In genomic region chr4:1862055-1862911, GRCh38 we compare ENCODE assay signal across 10 cellular contexts. TPM values are rescaled to one million over a fixed set of nuclear protein-coding genes. Genes with fewer than 3 reads are reported as not detected.
DNase-seq lines count a peak whose midpoint lies in the region; ATAC-seq, FAIRE-seq and TF ChIP-seq lines count a peak whose summit lies in the region.
"Had no signal": no experiment of that assay in that cellular context is flagged by ENCODE, and none has a peak within 500 bp of the region (broad histone marks: within the 10 kb centered on the region; RNA-seq: fewer than 3 reads in every experiment).

No MANE protein-coding gene starts in this region.

- H3K79me2 ChIP-seq in HepG2 (ENCODE audit: insufficient read depth, low read length), result peaks cover 4% of the 10 kb centered on the region
- H3K79me2 ChIP-seq in SK-N-SH (ENCODE audit: insufficient read depth), result peaks cover 13% of the 10 kb centered on the region; the same call in 1 of the 2 replicates

- no peaks in the 10 kb centered on the region for H4K20me1 ChIP-seq in HepG2 (ENCODE audit: insufficient read depth, low read length)
- no peaks in the 10 kb centered on the region for H4K20me1 ChIP-seq in SK-N-SH (ENCODE audit: insufficient read depth)

- H3K4me3 ChIP-seq in HepG2 (replicated peaks in 1 of 3; ENCODE audit: insufficient read depth in 1 of 3, low read depth in 2 of 3, low read length in 3 of 3), result peak overlapping the region; percentile 55 to 75 (median 64); a peak in 5 of 6 replicates
- H3K4me3 ChIP-seq in right lobe of liver, result no peak overlapping the region
- H3K4me3 ChIP-seq in lower lobe of right lung, result peak overlapping the region; percentile 32
- peak overlapping the region; percentile 29 for H3K4me3 ChIP-seq in upper lobe of right lung
- H3K4me3 ChIP-seq in SK-N-SH (ENCODE audit: low read depth in 2 of 2, low read length in 1 of 2), result no peak overlapping the region

- TF ChIP-seq POLR2A in HepG2 (IDR thresholded peaks at IDR 0.05; ENCODE audit: insufficient read depth in 1 of 2, low read depth in 2 of 2, low read length in 2 of 2), result no peak
- no peak for TF ChIP-seq POLR2A in right lobe of liver (IDR thresholded peaks at IDR 0.05)
- no peak for TF ChIP-seq POLR2A in GM18505 (IDR thresholded peaks at IDR 0.05; ENCODE audit: borderline replicate concordance, extremely low read depth, insufficient read depth, insufficient read length)

- DNase-seq in HepG2 (ENCODE audit: low spot score) (no peak), right lobe of liver (no peak), lower lobe of right lung (no peak), upper lobe of right lung (no peak), SK-N-SH (no peak), NCI-H2171 treated with DMSO at 0.1 percent for 48 hours (lab: John Stamatoyannopoulos, UW) (no peak)
- no peak for DNase-seq in activated naive CD4-positive, alpha-beta T cell treated with anti-CD3 and anti-CD28 coated beads, Interleukin-2, amount 50 U/mL, for 72 hours (ENCODE audit: low spot score in 2 of 2)
- DNase-seq: COR-L47, NCI-H345 had no signal

- peak overlapping the region in 1 of 2 donors; percentile 50 for H3K27ac Mint-ChIP-seq in activated naive CD4-positive, alpha-beta T cell treated with anti-CD3 and anti-CD28 coated beads, Interleukin-2, amount 50 U/mL, for 72 hours

- peaks cover 85% of the 10 kb centered on the region for H3K4me1 ChIP-seq in HepG2 (ENCODE audit: insufficient read depth, low read length)
- H3K4me1 ChIP-seq in right lobe of liver, result peaks cover 0 to 4% (median 0%) of the 10 kb centered on the region in 4 donors
- H3K4me1 ChIP-seq in lower lobe of right lung, result peaks cover 3% of the 10 kb centered on the region
- no peaks in the 10 kb centered on the region for H3K4me1 ChIP-seq in upper lobe of right lung
- peaks cover 0 to 21% of the 10 kb centered on the region in 2 experiments; a peak in 1 of 4 replicates for H3K4me1 ChIP-seq in SK-N-SH (ENCODE audit: control insufficient read depth in 1 of 2, insufficient read depth in 2 of 2, low read depth in 1 of 2, low read length in 1 of 2)

- no peaks in the 10 kb centered on the region for H3K36me3 Mint-ChIP-seq in activated naive CD4-positive, alpha-beta T cell treated with anti-CD3 and anti-CD28 coated beads, Interleukin-2, amount 50 U/mL, for 72 hours

- intact Hi-C loops in HepG2 (cut with micrococcal nuclease; ENCODE audit: unreplicated experiment) (no loop called here), right lobe of liver (cut with DNase I) (no loop called here), lower lobe of right lung (cut with DNase I) (no loop called here), upper lobe of right lung (cut with DNase I) (no loop called here)

- CTCF ChIA-PET in HepG2 (lab: Yijun Ruan, JAX; ENCODE audit: low intra/inter-chr PET ratio, low total read pairs) (no interaction called here), SK-N-SH (lab: Yijun Ruan, JAX) (interaction anchor here (1.2 to 3.8 kb wide), 3 partner anchors 10 to 114 kb away, joined by 3 to 25 read pairs (median 3); no protein-coding TSS in a partner anchor)

- TF ChIP-seq RAD21 in HepG2 (CRISPR knock-in tag; IDR thresholded peaks at IDR 0.05) (no peak), SK-N-SH (IDR thresholded peaks at IDR 0.05; ENCODE audit: low read length) (no peak)

- H3K9me3 Mint-ChIP-seq in activated naive CD4-positive, alpha-beta T cell treated with anti-CD3 and anti-CD28 coated beads, Interleukin-2, amount 50 U/mL, for 72 hours, result no peaks in the 10 kb centered on the region

- H3K27me3 ChIP-seq in HepG2 (ENCODE audit: control insufficient read depth in 1 of 2, insufficient read depth in 2 of 2, low read length in 2 of 2), result no peaks in the 10 kb centered on the region
- H3K27me3 ChIP-seq in right lobe of liver, result no peaks in the 10 kb centered on the region
- peaks cover 20% of the 10 kb centered on the region for H3K27me3 ChIP-seq in lower lobe of right lung (ENCODE audit: low read depth)
- H3K27me3 ChIP-seq in upper lobe of right lung, result peaks cover 8% of the 10 kb centered on the region
- H3K27me3 ChIP-seq in SK-N-SH (ENCODE audit: insufficient read depth), result no peaks in the 10 kb centered on the region

- WGBS in HepG2 (ENCODE audit: low lambda C conversion rate), result 91% methylated on average over 29 of the region's 45 CpGs
- WGBS in right lobe of liver (ENCODE audit: insufficient coverage, low coverage, low lambda C conversion rate, missing lambda C conversion rate), result 37% methylated on average over 17 of the region's 45 CpGs
- 88% methylated on average over 30 of the region's 45 CpGs for WGBS in SK-N-SH (ENCODE audit: low lambda C conversion rate)

- H3K9ac ChIP-seq in HepG2 (ENCODE audit: insufficient read depth, low read depth, low read length), result peak overlapping the region; percentile 67
- no peak overlapping the region for H3K9ac ChIP-seq in SK-N-SH

- H3K9me3 ChIP-seq in HepG2 (ENCODE audit: low read length), result no peaks in the 10 kb centered on the region
- H3K9me3 ChIP-seq in right lobe of liver, result no peaks in the 10 kb centered on the region
- no peaks in the 10 kb centered on the region for H3K9me3 ChIP-seq in lower lobe of right lung
- H3K9me3 ChIP-seq in upper lobe of right lung, result no peaks in the 10 kb centered on the region
- H3K9me3 ChIP-seq in SK-N-SH, result no peaks in the 10 kb centered on the region

- TF ChIP-seq CTCF in HepG2 (CRISPR knock-in tag; IDR thresholded peaks at IDR 0.05) (no peak), right lobe of liver (IDR thresholded peaks at IDR 0.05) (no peak), lower lobe of right lung (IDR thresholded peaks at IDR 0.05) (no peak), upper lobe of right lung (IDR thresholded peaks at IDR 0.05) (no peak), SK-N-SH (IDR thresholded peaks at IDR 0.05) (no peak)

- BruUV-seq in HepG2 (replicated peaks; lab: Mats Ljungman, UMichigan), result no TSS peak

- TF ChIP-seq EP300 in HepG2 (IDR thresholded peaks at IDR 0.05; ENCODE audit: low read depth in 2 of 2, low read length in 2 of 2) (no peak), HepG2 (CRISPR knock-in tag; IDR thresholded peaks at IDR 0.05; ENCODE audit: borderline replicate concordance) (no peak), SK-N-SH (IDR thresholded peaks at IDR 0.05; ENCODE audit: borderline replicate concordance in 1 of 2, low read depth in 1 of 2, low read length in 1 of 2) (no peak)

- ATAC-seq in HepG2 (no peak), right lobe of liver (no peak), lower lobe of right lung (peak in 1 of 2 donors; percentile 10), upper lobe of right lung (peak; percentile 26), GM18505 (IDR thresholded peaks at IDR 0.05; ENCODE audit: unreplicated experiment) (no peak)
- peak; percentile 57 to 62 for ATAC-seq in activated naive CD4-positive, alpha-beta T cell treated with anti-CD3 and anti-CD28 coated beads, Interleukin-2, amount 50 U/mL, for 72 hours

- no peak overlapping the region for H2AFZ ChIP-seq in HepG2 (ENCODE audit: low read length)
- no peak overlapping the region for H2AFZ ChIP-seq in SK-N-SH (ENCODE audit: low read depth)

- H3K4me2 ChIP-seq in HepG2 (ENCODE audit: low read depth, low read length), result peak overlapping the region; percentile 93
- no peak overlapping the region for H3K4me2 ChIP-seq in SK-N-SH

- POLR2A ChIA-PET in HepG2 (lab: Yijun Ruan, JAX) (interaction anchor here (0.7 to 2.7 kb wide), 4 partner anchors 13 to 103 kb away, joined by 3 to 8 read pairs (median 4); no protein-coding TSS in a partner anchor), SK-N-SH (lab: Yijun Ruan, JAX) (interaction anchor here (0.6 to 1.2 kb wide), 3 partner anchors 7 to 577 kb away, joined by 3 read pairs; no protein-coding TSS in a partner anchor)

- H3K27ac ChIP-seq in HepG2 (ENCODE audit: extremely low read length, insufficient read depth, low read length) (peak overlapping the region; percentile 86), right lobe of liver (no peak overlapping the region), lower lobe of right lung (no peak overlapping the region), upper lobe of right lung (no peak overlapping the region), SK-N-SH (ENCODE audit: low read depth in 2 of 2, low read length in 1 of 2) (no peak overlapping the region)

- FAIRE-seq in HepG2 (lab: Jason Lieb, UNC), result no peak

- H3K36me3 ChIP-seq in HepG2 (replicated peaks in 1 of 2; ENCODE audit: control insufficient read depth in 1 of 2, insufficient read depth in 2 of 2, low read length in 2 of 2), result no peaks in the 10 kb centered on the region
- no peaks in the 10 kb centered on the region for H3K36me3 ChIP-seq in right lobe of liver
- no peaks in the 10 kb centered on the region for H3K36me3 ChIP-seq in lower lobe of right lung
- H3K36me3 ChIP-seq in upper lobe of right lung, result no peaks in the 10 kb centered on the region
- no peaks in the 10 kb centered on the region for H3K36me3 ChIP-seq in SK-N-SH (replicated peaks in 1 of 2; ENCODE audit: control insufficient read depth in 1 of 2, insufficient read depth in 2 of 2, low read length in 1 of 2)

- H3F3A ChIP-seq in SK-N-SH (replicated peaks; ENCODE audit: insufficient read depth), result no peaks in the 10 kb centered on the region

- H3K9me2 ChIP-seq in SK-N-SH, result no peaks in the 10 kb centered on the region

- in situ Hi-C loops in HepG2 (cut with HindIII; ENCODE audit: extremely low pct_ligation_motif_present, low pct_unique_long_range_greater_than_20kb), result loop anchor here (5.0 kb wide), 1 partner anchor 40 kb away; no protein-coding TSS in a partner anchor

RNA-seq across cellular contexts. Expression of gene LETM1, which starts 6.3 kb away (rescaled TPM):
- 29.4 and 41.6 TPM in 2 replicates for total RNA-seq in HepG2 (2016; rRNA removed; fragmentation: Illumina TruSeq; extraction: Trizol)
- 5.3 and 7.1 TPM in 2 replicates for total RNA-seq in HepG2 (2016; cell fraction: cytosol; rRNA removed; fragmentation: Illumina TruSeq; extraction: Trizol; ENCODE audit: low read depth)
- 25.4 and 43.2 TPM in 2 replicates for total RNA-seq in HepG2 (2016; cell fraction: insoluble cytoplasmic fraction; rRNA removed; fragmentation: Illumina TruSeq; extraction: Trizol)
- 10.6 and 10.8 TPM in 2 replicates for total RNA-seq in HepG2 (2016; cell fraction: membrane; rRNA removed; fragmentation: Illumina TruSeq; extraction: Trizol)
- 39.8 and 46.4 TPM in 2 replicates for total RNA-seq in HepG2 (2016; cell fraction: nucleus; rRNA removed; fragmentation: Illumina TruSeq; extraction: Trizol)
- polyA plus RNA-seq in HepG2 (2011; rRNA removed), result 9.7 and 14.7 TPM in 2 replicates
- 6.3 and 8.5 TPM in 2 replicates for polyA plus RNA-seq in HepG2 (2011; cell fraction: cytosol; rRNA removed)
- 56.2 and 61.1 TPM in 2 replicates for polyA plus RNA-seq in HepG2 (2011; cell fraction: nucleus; rRNA removed)
- 12.6 and 16.7 TPM in 2 replicates for polyA plus RNA-seq in HepG2 (2012)
- polyA plus RNA-seq in HepG2 (2016; cell fraction: cytosol; fragmentation: Illumina TruSeq; extraction: Trizol; ENCODE audit: low read depth), result 1.6 and 2.1 TPM in 2 replicates
- polyA plus RNA-seq in HepG2 (2016; cell fraction: insoluble cytoplasmic fraction; fragmentation: Illumina TruSeq; extraction: Trizol; ENCODE audit: low read depth), result 14.8 and 19.6 TPM in 2 replicates
- 3.7 and 4.3 TPM in 2 replicates for polyA plus RNA-seq in HepG2 (2016; cell fraction: membrane; fragmentation: Illumina TruSeq; extraction: Trizol; ENCODE audit: low read depth)
- 74.4 and 84.9 TPM in 2 replicates for polyA plus RNA-seq in HepG2 (2016; cell fraction: nucleus; fragmentation: Illumina TruSeq; extraction: Trizol; ENCODE audit: insufficient read depth, low read depth)
- 41.3 and 51.6 TPM in 2 replicates for polyA minus RNA-seq in HepG2 (2011; rRNA and poly(A)+ RNA removed; ENCODE audit: low replicate concordance)
- polyA minus RNA-seq in HepG2 (2011; cell fraction: cytosol; rRNA and poly(A)+ RNA removed), result 26.3 and 30.1 TPM in 2 replicates
- polyA minus RNA-seq in HepG2 (2011; cell fraction: nucleus; rRNA and poly(A)+ RNA removed), result 21.1 and 31.3 TPM in 2 replicates
- 10 to 100 TPM; 18.1 to 31.0 (median 25.6) TPM for total RNA-seq in right lobe of liver
- total RNA-seq in activated naive CD4-positive, alpha-beta T cell treated with anti-CD3 and anti-CD28 coated beads, Interleukin-2, amount 50 U/mL, for 72 hours, result 10 to 100 TPM; 28.3 to 45.2 TPM
- total RNA-seq in lower lobe of right lung, result 33.6 TPM
- 39.5 TPM for total RNA-seq in upper lobe of right lung
- polyA plus RNA-seq in SK-N-SH (2012; rRNA removed), result 25.8 and 26.7 TPM in 2 replicates
- polyA plus RNA-seq in SK-N-SH (2012; cell fraction: cytosol; rRNA removed), result 9.3 and 12.6 TPM in 2 replicates
- polyA plus RNA-seq in SK-N-SH (2012; cell fraction: nucleus; rRNA removed), result 72.8 and 106 TPM in 2 replicates

RNA-seq across cellular contexts. Expression of gene NSD2, which starts 8.9 kb away (rescaled TPM):
- total RNA-seq in HepG2 (2016; rRNA removed; fragmentation: Illumina TruSeq; extraction: Trizol) (62.0 and 65.9 TPM in 2 replicates), right lobe of liver (10 to 100 TPM; 11.4 to 19.4 (median 14.0) TPM), lower lobe of right lung (52.9 TPM), upper lobe of right lung (45.2 TPM)
- total RNA-seq in HepG2 (2016; cell fraction: cytosol; rRNA removed; fragmentation: Illumina TruSeq; extraction: Trizol; ENCODE audit: low read depth), result 184 and 195 TPM in 2 replicates
- 53.2 and 63.6 TPM in 2 replicates for total RNA-seq in HepG2 (2016; cell fraction: insoluble cytoplasmic fraction; rRNA removed; fragmentation: Illumina TruSeq; extraction: Trizol)
- total RNA-seq in HepG2 (2016; cell fraction: membrane; rRNA removed; fragmentation: Illumina TruSeq; extraction: Trizol), result 147 and 176 TPM in 2 replicates
- total RNA-seq in HepG2 (2016; cell fraction: nucleus; rRNA removed; fragmentation: Illumina TruSeq; extraction: Trizol), result 58.7 and 66.8 TPM in 2 replicates
- polyA plus RNA-seq in HepG2 (2011; rRNA removed) (19.4 and 22.0 TPM in 2 replicates), SK-N-SH (2012; rRNA removed) (28.0 and 34.2 TPM in 2 replicates)
- polyA plus RNA-seq in HepG2 (2011; cell fraction: cytosol; rRNA removed), result 11.1 and 12.8 TPM in 2 replicates
- polyA plus RNA-seq in HepG2 (2011; cell fraction: nucleus; rRNA removed), result 56.9 and 75.7 TPM in 2 replicates
- polyA plus RNA-seq in HepG2 (2012), result 26.3 and 32.9 TPM in 2 replicates
- polyA plus RNA-seq in HepG2 (2016; cell fraction: cytosol; fragmentation: Illumina TruSeq; extraction: Trizol; ENCODE audit: low read depth), result 11.4 and 12.5 TPM in 2 replicates
- 37.5 and 47.3 TPM in 2 replicates for polyA plus RNA-seq in HepG2 (2016; cell fraction: insoluble cytoplasmic fraction; fragmentation: Illumina TruSeq; extraction: Trizol; ENCODE audit: low read depth)
- 30.1 and 30.2 TPM in 2 replicates for polyA plus RNA-seq in HepG2 (2016; cell fraction: membrane; fragmentation: Illumina TruSeq; extraction: Trizol; ENCODE audit: low read depth)
- polyA plus RNA-seq in HepG2 (2016; cell fraction: nucleus; fragmentation: Illumina TruSeq; extraction: Trizol; ENCODE audit: insufficient read depth, low read depth), result 107 and 112 TPM in 2 replicates
- polyA minus RNA-seq in HepG2 (2011; rRNA and poly(A)+ RNA removed; ENCODE audit: low replicate concordance), result 72.2 and 123 TPM in 2 replicates
- 27.9 and 31.4 TPM in 2 replicates for polyA minus RNA-seq in HepG2 (2011; cell fraction: cytosol; rRNA and poly(A)+ RNA removed)
- polyA minus RNA-seq in HepG2 (2011; cell fraction: nucleus; rRNA and poly(A)+ RNA removed), result 66.3 and 67.3 TPM in 2 replicates
- total RNA-seq in activated naive CD4-positive, alpha-beta T cell treated with anti-CD3 and anti-CD28 coated beads, Interleukin-2, amount 50 U/mL, for 72 hours, result 100 to 1,000 TPM; 233 to 254 TPM
- 20.4 and 23.3 TPM in 2 replicates for polyA plus RNA-seq in SK-N-SH (2012; cell fraction: cytosol; rRNA removed)
- polyA plus RNA-seq in SK-N-SH (2012; cell fraction: nucleus; rRNA removed), result 72.9 and 92.5 TPM in 2 replicates

Comparison
In these comparisons a context has a peak if more than half of its experiments do, and no peak if none do; other contexts are left out.
1. H3K4me3 ChIP-seq: peak in HepG2 (3 of 3), lower lobe of right lung (single experiment) and upper lobe of right lung (single experiment); none in right lobe of liver (0 of 3) and SK-N-SH (0 of 2).
2. ATAC-seq: peak in activated naive CD4-positive, alpha-beta T cell treated with anti-CD3 and anti-CD28 coated beads, Interleukin-2, amount 50 U/mL, for 72 hours (2 of 2) and upper lobe of right lung (single experiment); none in HepG2 (single experiment), right lobe of liver (0 of 4) and GM18505 (single experiment).